8 cellular contexts compared by ENCODE assay signal in genomic region chr5:126354012-126354856, GRCh38.
DNase-seq lines count a peak whose midpoint lies in the region; ATAC-seq, FAIRE-seq and TF ChIP-seq lines count a peak whose summit lies in the region.

No MANE protein-coding gene starts in this region.

- POLR2A ChIA-PET in activated CD8-positive, alpha-beta T cell treated with anti-CD3 and anti-CD28 coated beads, Interleukin-2, amount 10 ng/mL, durations not matched to agents 7 days and 5 days (lab: Charles Lee) = no interaction called here
- POLR2A ChIA-PET in activated CD4-positive, alpha-beta memory T cell treated with anti-CD3 and anti-CD28 coated beads, Interleukin-2, amount 10 ng/mL, durations not matched to agents 7 days and 5 days (lab: Charles Lee) = no interaction called here

- DNase-seq in AML-193 (lab: John Stamatoyannopoulos, UW) = peak; percentile 51 to 60
- DNase-seq in NCI-H1694 treated with DMSO at 0.1 percent for 48 hours (lab: John Stamatoyannopoulos, UW) = peak; percentile 44
- no peak for DNase-seq in activated CD8-positive, alpha-beta T cell treated with anti-CD3 and anti-CD28 coated beads, Interleukin-2, amount 10 ng/mL, durations not matched to agents 7 days and 5 days
- DNase-seq in frontal cortex (ENCODE audit: low spot score in 2 of 2) = peak; percentile 32 to 46
- DNase-seq in prostate gland (ENCODE audit: low spot score) = no peak
- no peak for DNase-seq in activated CD4-positive, alpha-beta memory T cell treated with anti-CD3 and anti-CD28 coated beads, Interleukin-2, amount 10 ng/mL, durations not matched to agents 7 days and 5 days

- no peak overlapping the region for H3K4me3 ChIP-seq in prostate gland

- H3K27me3 Mint-ChIP-seq in activated CD8-positive, alpha-beta T cell treated with anti-CD3 and anti-CD28 coated beads, Interleukin-2, amount 10 ng/mL, durations not matched to agents 7 days and 5 days (ENCODE audit: low read depth) = peaks cover 3% of the 10 kb centered on the region
- peaks cover 5% of the 10 kb centered on the region for H3K27me3 Mint-ChIP-seq in activated CD4-positive, alpha-beta memory T cell treated with anti-CD3 and anti-CD28 coated beads, Interleukin-2, amount 10 ng/mL, durations not matched to agents 7 days and 5 days

- no peaks in the 10 kb centered on the region for H3K27me3 ChIP-seq in prostate gland (replicated peaks; ENCODE audit: insufficient read depth)

- H3K36me3 Mint-ChIP-seq in activated CD8-positive, alpha-beta T cell treated with anti-CD3 and anti-CD28 coated beads, Interleukin-2, amount 10 ng/mL, durations not matched to agents 7 days and 5 days (ENCODE audit: low read depth) = no peaks in the 10 kb centered on the region
- no peaks in the 10 kb centered on the region for H3K36me3 Mint-ChIP-seq in activated CD4-positive, alpha-beta memory T cell treated with anti-CD3 and anti-CD28 coated beads, Interleukin-2, amount 10 ng/mL, durations not matched to agents 7 days and 5 days (ENCODE audit: low read depth)

- no peaks in the 10 kb centered on the region for H3K9me3 ChIP-seq in prostate gland

- peaks cover 18% of the 10 kb centered on the region for H3K4me1 Mint-ChIP-seq in activated CD8-positive, alpha-beta T cell treated with anti-CD3 and anti-CD28 coated beads, Interleukin-2, amount 10 ng/mL, durations not matched to agents 7 days and 5 days (ENCODE audit: low read depth)
- peaks cover 7% of the 10 kb centered on the region for H3K4me1 Mint-ChIP-seq in activated CD4-positive, alpha-beta memory T cell treated with anti-CD3 and anti-CD28 coated beads, Interleukin-2, amount 10 ng/mL, durations not matched to agents 7 days and 5 days

- H3K4me3 Mint-ChIP-seq in activated CD8-positive, alpha-beta T cell treated with anti-CD3 and anti-CD28 coated beads, Interleukin-2, amount 10 ng/mL, durations not matched to agents 7 days and 5 days = peak overlapping the region; percentile 2
- no peak overlapping the region for H3K4me3 Mint-ChIP-seq in activated CD4-positive, alpha-beta memory T cell treated with anti-CD3 and anti-CD28 coated beads, Interleukin-2, amount 10 ng/mL, durations not matched to agents 7 days and 5 days

- TF ChIP-seq POLR2A in prostate gland (IDR thresholded peaks at IDR 0.05) = no peak

- no peaks in the 10 kb centered on the region for H3K9me3 Mint-ChIP-seq in activated CD8-positive, alpha-beta T cell treated with anti-CD3 and anti-CD28 coated beads, Interleukin-2, amount 10 ng/mL, durations not matched to agents 7 days and 5 days (ENCODE audit: insufficient read depth)
- no peaks in the 10 kb centered on the region for H3K9me3 Mint-ChIP-seq in activated CD4-positive, alpha-beta memory T cell treated with anti-CD3 and anti-CD28 coated beads, Interleukin-2, amount 10 ng/mL, durations not matched to agents 7 days and 5 days

- H3K4me1 ChIP-seq in prostate gland (replicated peaks) = no peaks in the 10 kb centered on the region

- ATAC-seq in GM18511 (IDR thresholded peaks at IDR 0.05; ENCODE audit: unreplicated experiment) = peak; percentile 35
- ATAC-seq in activated CD8-positive, alpha-beta T cell treated with anti-CD3 and anti-CD28 coated beads, Interleukin-2, amount 10 ng/mL, durations not matched to agents 7 days and 5 days = peak; percentile 67
- ATAC-seq in GM19023 (IDR thresholded peaks at IDR 0.05; ENCODE audit: unreplicated experiment) = no peak

- intact Hi-C loops in prostate gland (cut with DNase I) = loop anchor here (5.0 kb wide), 1 partner anchor 68 kb away; the partner anchor contains the start of gene GRAMD2B

- no peaks in the 10 kb centered on the region for H3K36me3 ChIP-seq in prostate gland

- H3K27ac Mint-ChIP-seq in activated CD8-positive, alpha-beta T cell treated with anti-CD3 and anti-CD28 coated beads, Interleukin-2, amount 10 ng/mL, durations not matched to agents 7 days and 5 days = no peak overlapping the region
- H3K27ac Mint-ChIP-seq in activated CD4-positive, alpha-beta memory T cell treated with anti-CD3 and anti-CD28 coated beads, Interleukin-2, amount 10 ng/mL, durations not matched to agents 7 days and 5 days = no peak overlapping the region

- FAIRE-seq in frontal cortex (lab: Jason Lieb, UNC) = peak; percentile 94

- CTCF ChIA-PET in activated CD8-positive, alpha-beta T cell treated with anti-CD3 and anti-CD28 coated beads, Interleukin-2, amount 10 ng/mL, durations not matched to agents 7 days and 5 days (lab: Charles Lee) = interaction anchor here (0.7 to 9.3 kb wide), 25 partner anchors 12 to 247 kb away, joined by 3 to 89 read pairs (median 5); partner anchors contain the start of genes GRAMD2B and PHAX
- CTCF ChIA-PET in activated CD4-positive, alpha-beta memory T cell treated with anti-CD3 and anti-CD28 coated beads, Interleukin-2, amount 10 ng/mL, durations not matched to agents 7 days and 5 days (lab: Charles Lee) = interaction anchor here (0.6 to 4.6 kb wide), 14 partner anchors 12 to 247 kb away, joined by 3 to 38 read pairs (median 4); partner anchors contain the start of gene PHAX

- H3K27ac ChIP-seq in prostate gland = peak overlapping the region; percentile 77 to 81

- TF ChIP-seq CTCF in prostate gland (IDR thresholded peaks at IDR 0.05) = peak in 3 of 4 experiments; percentile 60 to 82 (median 69)

- 11% methylated on average over 6 of the region's 6 CpGs for WGBS in prostate gland

Comparison
In these comparisons a context has a peak if more than half of its experiments do, and no peak if none do; other contexts are left out.
1. DNase-seq: peak in AML-193 (2 of 2), NCI-H1694 treated with DMSO at 0.1 percent for 48 hours (single experiment) and frontal cortex (2 of 2); none in activated CD8-positive, alpha-beta T cell treated with anti-CD3 and anti-CD28 coated beads, Interleukin-2, amount 10 ng/mL, durations not matched to agents 7 days and 5 days (single experiment), prostate gland (single experiment) and activated CD4-positive, alpha-beta memory T cell treated with anti-CD3 and anti-CD28 coated beads, Interleukin-2, amount 10 ng/mL, durations not matched to agents 7 days and 5 days (single experiment).